Comparison of ENCODE assay signal across 1 cellular context in genomic region chr7:101218236-101219130, GRCh38.
TF ChIP-seq lines count a peak whose summit lies in the region.

No MANE protein-coding gene starts in this region.

TF ChIP-seq in HepG2, 621 proteins besides CTCF, POLR2A, EP300 and RAD21 (continued from another document and continues in another):
- TF ChIP-seq TFE3 (CRISPR knock-in tag; IDR thresholded peaks at IDR 0.05), result no peak
- TF ChIP-seq ZHX1 (CRISPR knock-in tag; IDR thresholded peaks at IDR 0.05; ENCODE audit: low read depth), result no peak
- TF ChIP-seq ZBTB25 (CRISPR knock-in tag; IDR thresholded peaks at IDR 0.05), result no peak
- TF ChIP-seq ZNF572 (CRISPR knock-in tag; IDR thresholded peaks at IDR 0.05), result 0 out of 2 replicates have a peak, but pooled peaks have one; percentile 34
- no peak for TF ChIP-seq ZFP36L1 (CRISPR knock-in tag; IDR thresholded peaks at IDR 0.05)
- no peak for TF ChIP-seq CENPT (CRISPR knock-in tag; IDR thresholded peaks at IDR 0.05; ENCODE audit: low read depth)
- TF ChIP-seq ZNF280D (CRISPR knock-in tag; IDR thresholded peaks at IDR 0.05), result peak; percentile 91
- TF ChIP-seq ZFY (CRISPR knock-in tag; IDR thresholded peaks at IDR 0.05), result no peak; the same call in none of the 2 replicates
- TF ChIP-seq ZSCAN25 (CRISPR knock-in tag; IDR thresholded peaks at IDR 0.05), result no peak
- TF ChIP-seq ZNF709 (CRISPR knock-in tag; IDR thresholded peaks at IDR 0.05), result no peak
- peak; percentile 57 for TF ChIP-seq POGZ (CRISPR knock-in tag; IDR thresholded peaks at IDR 0.05)
- no peak for TF ChIP-seq SMAD1 (CRISPR knock-in tag; IDR thresholded peaks at IDR 0.05; ENCODE audit: borderline replicate concordance, low read depth)
- TF ChIP-seq ZNF784 (CRISPR knock-in tag; IDR thresholded peaks at IDR 0.05; ENCODE audit: borderline replicate concordance), result no peak
- TF ChIP-seq SNAPC2 (CRISPR knock-in tag; IDR thresholded peaks at IDR 0.05), result no peak
- no peak; the same call in 1 of the 2 replicates for TF ChIP-seq ZNF670 (CRISPR knock-in tag; IDR thresholded peaks at IDR 0.05; ENCODE audit: borderline replicate concordance)
- no peak for TF ChIP-seq FOXM1 (CRISPR knock-in tag; IDR thresholded peaks at IDR 0.05)
- TF ChIP-seq FOXK2 (IDR thresholded peaks at IDR 0.05), result peak; percentile 30; the same call in 1 of the 2 replicates
- TF ChIP-seq ZNF234 (CRISPR knock-in tag; conservative IDR thresholded peaks at IDR 0.05), result no peak
- TF ChIP-seq TFDP2 (CRISPR knock-in tag; IDR thresholded peaks at IDR 0.05), result no peak
- peak; percentile 74; the same call in 1 of the 2 replicates for TF ChIP-seq RCOR2 (CRISPR knock-in tag; IDR thresholded peaks at IDR 0.05)
- TF ChIP-seq UBTF (CRISPR knock-in tag; IDR thresholded peaks at IDR 0.05), result no peak
- TF ChIP-seq RNF2 (conservative IDR thresholded peaks at IDR 0.05; ENCODE audit: low read depth), result no peak
- TF ChIP-seq ZKSCAN5 (CRISPR knock-in tag; IDR thresholded peaks at IDR 0.05), result 0 out of 2 replicates have a peak, but pooled peaks have one; percentile 16
- TF ChIP-seq ZNF597 (CRISPR knock-in tag; IDR thresholded peaks at IDR 0.05), result no peak
- no peak for TF ChIP-seq ZNF652 (CRISPR knock-in tag; IDR thresholded peaks at IDR 0.05; ENCODE audit: borderline replicate concordance, low read depth)
- TF ChIP-seq GLI4 (CRISPR knock-in tag; IDR thresholded peaks at IDR 0.05; ENCODE audit: borderline replicate concordance), result peak; percentile 43; the same call in 1 of the 2 replicates
- TF ChIP-seq NFYC (CRISPR knock-in tag; IDR thresholded peaks at IDR 0.05), result no peak
- TF ChIP-seq ZNF335 (CRISPR knock-in tag; IDR thresholded peaks at IDR 0.05), result no peak
- TF ChIP-seq ZNF512B (CRISPR knock-in tag; IDR thresholded peaks at IDR 0.05; ENCODE audit: borderline replicate concordance), result 0 out of 2 replicates have a peak, but pooled peaks have one; percentile 48
- TF ChIP-seq MED1 (CRISPR knock-in tag; IDR thresholded peaks at IDR 0.05), result no peak
- no peak for TF ChIP-seq ATF7 (IDR thresholded peaks at IDR 0.05)
- TF ChIP-seq ATF7 (CRISPR knock-in tag; IDR thresholded peaks at IDR 0.05), result no peak
- no peak for TF ChIP-seq IRX3 (CRISPR knock-in tag; IDR thresholded peaks at IDR 0.05; ENCODE audit: borderline replicate concordance, low read depth)
- TF ChIP-seq MBD4 (IDR thresholded peaks at IDR 0.05; ENCODE audit: borderline replicate concordance, low read length), result no peak
- TF ChIP-seq ZBTB34 (CRISPR knock-in tag; IDR thresholded peaks at IDR 0.05), result no peak
- peak; percentile 13; the same call in 1 of the 2 replicates for TF ChIP-seq NCOA2 (CRISPR knock-in tag; IDR thresholded peaks at IDR 0.05)
- TF ChIP-seq KDM1A (CRISPR knock-in tag; IDR thresholded peaks at IDR 0.05), result peak; percentile 81; the same call in 1 of the 2 replicates
- TF ChIP-seq ZC3H13 (CRISPR knock-in tag; IDR thresholded peaks at IDR 0.05), result no peak
- no peak for TF ChIP-seq ZNF24 (IDR thresholded peaks at IDR 0.05)
- no peak; a peak in 1 of 4 replicates for TF ChIP-seq HMGXB4 (CRISPR knock-in tag; IDR thresholded peaks at IDR 0.05; ENCODE audit: borderline replicate concordance in 1 of 2, low read depth in 1 of 2)
- TF ChIP-seq ATF1 (CRISPR knock-in tag; IDR thresholded peaks at IDR 0.05), result no peak
- peak; percentile 47; the same call in 1 of the 2 replicates for TF ChIP-seq SP4 (CRISPR knock-in tag; IDR thresholded peaks at IDR 0.05)
